In the genomic region with DNA sequence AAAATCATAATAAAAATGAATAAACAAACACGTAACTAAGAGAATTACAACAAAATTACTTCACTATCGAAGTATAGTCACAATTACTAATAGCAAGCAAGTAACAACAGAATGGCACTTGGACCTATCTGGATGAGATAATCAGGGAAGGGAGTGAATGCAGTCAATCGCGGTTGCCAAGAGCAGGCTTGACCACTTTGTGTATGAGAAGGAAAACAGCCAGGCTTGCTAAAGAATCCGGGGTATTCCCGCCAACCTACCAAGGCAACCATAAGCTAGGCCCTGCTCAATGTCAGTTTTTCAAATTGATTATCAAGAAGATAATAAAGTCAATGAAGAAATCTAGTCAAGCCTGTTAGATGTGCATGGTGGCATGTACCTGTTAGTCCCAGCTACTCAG, we compare ENCODE assay signal across 26 cellular contexts.
"Had no signal": no experiment of that assay in that cellular context is flagged by ENCODE, and none has a peak within 500 bp of the region (broad histone marks: within the 10 kb centered on the region; RNA-seq: fewer than 3 reads in every experiment).

No MANE protein-coding gene starts in this region.

- H3K9me3 ChIP-seq: ascending aorta had no signal

- ATAC-seq: K562, Right ventricle myocardium inferior, SK-N-SH treated with all-trans-retinoic acid at 6 μM for 48 hours, T-cell, T-helper 17 cell had no signal

- H3K27ac ChIP-seq: ascending aorta, PC-9, RWPE1 had no signal

- H3K4me3 ChIP-seq: ascending aorta, K562, PC-9 had no signal

- DNase-seq: activated B cell treated with CpG ODN at 0.5 μM for 24 hours; activated CD4-positive, alpha-beta memory T cell treated with anti-CD3 and anti-CD28 coated beads, Interleukin-2, amount 10 ng/mL, durations not matched to agents 7 days and 5 days; activated CD4-positive, alpha-beta T cell treated with anti-CD3 and anti-CD28 coated beads for 48 hours; activated CD4-positive, CD25-positive, alpha-beta regulatory T cell treated with anti-CD3 and anti-CD28 coated beads, Interleukin-2, amount 50 U/mL, for 72 hours; activated gamma-delta T cell; activated naive CD4-positive, alpha-beta T cell treated with Interleukin-2 at 50 U/mL for 16 hours; activated naive CD8-positive, alpha-beta T cell treated with anti-CD3 and anti-CD28 coated beads, Interleukin-2, amount 10 ng/mL, durations not matched to agents 7 days and 5 days; activated T-cell treated with anti-CD3 and anti-CD28 coated beads, Interleukin-2, amount 50 U/mL, for 24 hours; amygdala; NCI-H1105; NCI-H1436; NCI-H1694; NCI-H1930; NCI-H2081 treated with DMSO at 0.1 percent for 48 hours; NCI-H345; NCI-H524 treated with DMSO at 0.1 percent for 48 hours; PC-9; SIG-M5; T-cell; T-helper 17 cell; T-helper 9 cell had no signal

- H3K27me3 ChIP-seq: ascending aorta had no signal

- H3K4me1 ChIP-seq: ascending aorta had no signal
